8 cellular contexts compared by ENCODE assay signal in genomic region chr16:81004646-81005353, GRCh38. TPM values are rescaled to one million over a fixed set of nuclear protein-coding genes. Genes with fewer than 3 reads are reported as not detected.
DNase-seq lines count a peak whose midpoint lies in the region; ATAC-seq and TF ChIP-seq lines count a peak whose summit lies in the region.

No MANE protein-coding gene starts in this region.

- 49 to 62% methylated on average over 14 of the region's 14 CpGs for WGBS in lung, 2 donors
- WGBS in thyroid gland, 2 donors, result 34 to 40% methylated on average over 14 of the region's 14 CpGs

- TF ChIP-seq POLR2A in thyroid gland (IDR thresholded peaks at IDR 0.05), result no peak

- no peak for ATAC-seq in lung (ENCODE audit: insufficient read depth, low FRiP score)
- no peak for ATAC-seq in HG02588 (IDR thresholded peaks at IDR 0.05; ENCODE audit: unreplicated experiment)
- no peak for ATAC-seq in GM21515 (IDR thresholded peaks at IDR 0.05; ENCODE audit: unreplicated experiment)

- in situ Hi-C loops in T47D (cut with HindIII; ENCODE audit: low pct_unique_long_range_greater_than_20kb, low sequenced_read_pairs), result no loop called here

- POLR2A ChIA-PET in HEK293 (lab: Yijun Ruan, JAX), result no interaction called here

- H3K27ac ChIP-seq in HEK293 (ENCODE audit: extremely low read depth, low read depth, low read length) (no peak overlapping the region), lung (ENCODE audit: low read depth in 1 of 2, low read length in 1 of 2) (peak overlapping the region in 1 of 2 donors; percentile 73), thyroid gland (peak overlapping the region in 1 of 3 donors; percentile 24)

- peak; percentile 83 for DNase-seq in DMS 273 (lab: John Stamatoyannopoulos, UW; ENCODE audit: unreplicated experiment)
- DNase-seq in OCI-M1 (lab: John Stamatoyannopoulos, UW), result peak; percentile 91
- DNase-seq in T47D (ENCODE audit: low read depth in 1 of 2, low spot score in 1 of 2), result peak; percentile 24 to 82
- no peak for DNase-seq in lung (ENCODE audit: low spot score)
- peak; percentile 8 to 29 for DNase-seq in thyroid gland

- CTCF ChIA-PET in HEK293 (lab: Yijun Ruan, JAX), result interaction anchor here (0.5 to 3.0 kb wide), 21 partner anchors 8 to 1067 kb away, joined by 3 to 13 read pairs (median 4); partner anchors contain the start of gene ATMIN

- H3K27me3 ChIP-seq in lung (ENCODE audit: control insufficient read depth, insufficient read depth) (no peaks in the 10 kb centered on the region), thyroid gland (no peaks in the 10 kb centered on the region)

- H3K4me1 ChIP-seq in HEK293 (ENCODE audit: control insufficient read depth, insufficient read depth, low read length), result 0 out of 2 replicates have a peak, but pooled peaks cover 3% of the 10 kb centered on the region
- H3K4me1 ChIP-seq in lung (ENCODE audit: control insufficient read depth in 2 of 2, insufficient read depth in 2 of 2, low read length in 2 of 2), result peaks cover 9% of the 10 kb centered on the region in 2 donors
- H3K4me1 ChIP-seq in thyroid gland, result peaks cover 10 to 22% of the 10 kb centered on the region in 2 donors

- H3K4me3 ChIP-seq in HEK293 (ENCODE audit: low read depth, low read length) (peak overlapping the region; percentile 18), lung (no peak overlapping the region), thyroid gland (replicated peaks in 1 of 3) (no peak overlapping the region)

- intact Hi-C loops in thyroid gland (cut with DNase I), result loop anchor here (10.0 kb wide), 2 partner anchors 70 to 310 kb away; partner anchors contain the start of genes C16orf46 and GAN

- H3K36me3 ChIP-seq in HEK293 (ENCODE audit: control insufficient read depth in 2 of 2, insufficient read depth in 1 of 2, low read length in 2 of 2), result peaks cover 0 to 4% of the 10 kb centered on the region in 2 experiments; a peak in 1 of 3 replicates
- no peaks in the 10 kb centered on the region for H3K36me3 ChIP-seq in lung (ENCODE audit: control insufficient read depth in 2 of 2, insufficient read depth in 2 of 2, low read length in 2 of 2)
- H3K36me3 ChIP-seq in thyroid gland, result no peaks in the 10 kb centered on the region

- peak; percentile 23; the same call in 1 of the 2 replicates for TF ChIP-seq CTCF in HEK293 (tag by site-specific recombination; IDR thresholded peaks at IDR 0.05)
- peak; percentile 50 for TF ChIP-seq CTCF in lung (IDR thresholded peaks at IDR 0.05; ENCODE audit: control extremely low read depth, extremely low read depth)
- peak in 5 of 6 experiments; percentile 10 to 71 (median 62) for TF ChIP-seq CTCF in thyroid gland (IDR thresholded peaks at IDR 0.05)

- H3K9me3 ChIP-seq in HEK293 (ENCODE audit: control insufficient read depth, insufficient read depth, low read depth, low read length) (no peaks in the 10 kb centered on the region), lung (ENCODE audit: control insufficient read depth in 2 of 2, insufficient read depth in 1 of 2, low read length in 1 of 2) (no peaks in the 10 kb centered on the region), thyroid gland (no peaks in the 10 kb centered on the region)

TF ChIP-seq in HEK293, 187 proteins besides CTCF, POLR2A, EP300 and RAD21:
- TF ChIP-seq ZNF221 (tag by site-specific recombination; IDR thresholded peaks at IDR 0.05; ENCODE audit: borderline replicate concordance) (no peak), ZNF747 (tag by site-specific recombination; IDR thresholded peaks at IDR 0.05) (no peak), ZBTB20 (tag by site-specific recombination; IDR thresholded peaks at IDR 0.05) (peak; percentile 17; the same call in 1 of the 2 replicates), KLF10 (tag by site-specific recombination; IDR thresholded peaks at IDR 0.05) (no peak), ZNF366 (tag by site-specific recombination; conservative IDR thresholded peaks at IDR 0.05) (0 out of 2 replicates have a peak, but pooled peaks have one; percentile 35), ZNF654 (tag by site-specific recombination; IDR thresholded peaks at IDR 0.05; ENCODE audit: low read depth) (peak; percentile 27; the same call in 1 of the 2 replicates), AEBP2 (tag by site-specific recombination; IDR thresholded peaks at IDR 0.05; ENCODE audit: borderline replicate concordance) (no peak), ZNF660 (tag by site-specific recombination; IDR thresholded peaks at IDR 0.05) (peak; percentile 41; the same call in 1 of the 2 replicates), ZNF626 (tag by site-specific recombination; IDR thresholded peaks at IDR 0.05) (no peak), ZNF670 (tag by site-specific recombination; IDR thresholded peaks at IDR 0.05; ENCODE audit: low read depth) (no peak), HOXA7 (CRISPR knock-in tag; IDR thresholded peaks at IDR 0.05; ENCODE audit: borderline replicate concordance) (no peak)
- TF ChIP-seq, protein P1, sequence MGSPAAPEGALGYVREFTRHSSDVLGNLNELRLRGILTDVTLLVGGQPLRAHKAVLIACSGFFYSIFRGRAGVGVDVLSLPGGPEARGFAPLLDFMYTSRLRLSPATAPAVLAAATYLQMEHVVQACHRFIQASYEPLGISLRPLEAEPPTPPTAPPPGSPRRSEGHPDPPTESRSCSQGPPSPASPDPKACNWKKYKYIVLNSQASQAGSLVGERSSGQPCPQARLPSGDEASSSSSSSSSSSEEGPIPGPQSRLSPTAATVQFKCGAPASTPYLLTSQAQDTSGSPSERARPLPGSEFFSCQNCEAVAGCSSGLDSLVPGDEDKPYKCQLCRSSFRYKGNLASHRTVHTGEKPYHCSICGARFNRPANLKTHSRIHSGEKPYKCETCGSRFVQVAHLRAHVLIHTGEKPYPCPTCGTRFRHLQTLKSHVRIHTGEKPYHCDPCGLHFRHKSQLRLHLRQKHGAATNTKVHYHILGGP (tag by site-specific recombination; IDR thresholded peaks at IDR 0.05), result peak; percentile 86

RNA-seq across cellular contexts. Expression of gene CMC2, which starts 1.9 kb away (rescaled TPM):
- total RNA-seq in lung (10 to 100 TPM; 27.3 to 35.3 TPM), thyroid gland (10 to 100 TPM; 36.8 to 89.1 (median 59.7) TPM)
- polyA plus RNA-seq in lung, result 10 to 100 TPM; 53.4 to 60.8 TPM

RNA-seq across cellular contexts. Expression of gene CENPN, which starts 2.2 kb away (rescaled TPM):
- total RNA-seq in lung (1 to 10 TPM; 7.4 to 9.5 TPM), thyroid gland (10 to 100 TPM in 1 of 4 donors, 1 to 10 TPM in 3; 5.8 to 14.4 (median 6.7) TPM)
- polyA plus RNA-seq in lung, result 1 to 10 TPM; 3.8 to 4.5 TPM

RNA-seq across cellular contexts. Expression of gene ATMIN, which starts 30.8 kb away (rescaled TPM):
- total RNA-seq in lung, result 10 to 100 TPM; 26.3 to 28.8 TPM
- polyA plus RNA-seq in lung, result 10 to 100 TPM; 11.6 to 11.8 TPM
- 10 to 100 TPM; 49.2 to 57.6 (median 53.3) TPM for total RNA-seq in thyroid gland
